In the genomic region with DNA sequence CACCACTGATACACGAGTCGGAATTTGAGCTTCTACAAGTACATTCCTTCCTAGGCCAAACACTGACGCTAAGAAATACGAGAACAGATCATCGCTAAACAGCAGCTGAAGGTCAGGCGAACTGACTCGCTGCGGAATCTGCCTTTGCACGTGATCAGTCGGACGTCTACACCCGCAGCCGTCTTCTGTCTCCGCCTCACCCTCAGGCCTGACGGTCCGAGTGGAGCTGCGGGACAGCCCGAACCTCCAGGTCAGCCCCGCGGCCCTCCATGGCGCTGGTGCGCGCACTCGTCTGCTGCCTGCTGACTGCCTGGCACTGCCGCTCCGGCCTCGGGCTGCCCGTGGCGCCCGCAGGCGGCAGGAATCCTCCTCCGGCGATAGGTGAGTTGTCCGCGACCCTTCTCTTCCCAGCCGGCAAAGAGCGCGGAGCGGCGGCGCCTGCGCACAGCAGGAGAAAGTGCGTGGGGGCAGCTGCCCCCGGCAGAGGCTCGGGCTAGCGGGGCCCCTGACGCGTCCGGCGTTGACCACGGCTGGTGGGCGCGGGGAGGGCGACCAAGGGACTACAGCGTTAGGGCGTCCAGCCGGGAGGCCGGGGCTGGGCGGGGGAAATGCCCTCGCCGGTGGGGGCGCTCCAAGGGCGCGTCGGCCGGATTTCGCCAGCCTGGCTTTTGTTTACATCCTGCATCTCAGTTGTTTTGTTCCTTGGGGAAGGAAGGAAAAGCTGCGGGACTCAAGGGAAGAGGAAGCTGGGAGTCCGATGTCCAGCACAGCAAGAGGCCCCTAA, we compare ENCODE assay signal across 8 cellular contexts. TPM values are rescaled to one million over a fixed set of nuclear protein-coding genes. Genes with fewer than 3 reads are reported as not detected.
DNase-seq lines count a peak whose midpoint lies in the region; ATAC-seq and TF ChIP-seq lines count a peak whose summit lies in the region.

A gene with protein sequence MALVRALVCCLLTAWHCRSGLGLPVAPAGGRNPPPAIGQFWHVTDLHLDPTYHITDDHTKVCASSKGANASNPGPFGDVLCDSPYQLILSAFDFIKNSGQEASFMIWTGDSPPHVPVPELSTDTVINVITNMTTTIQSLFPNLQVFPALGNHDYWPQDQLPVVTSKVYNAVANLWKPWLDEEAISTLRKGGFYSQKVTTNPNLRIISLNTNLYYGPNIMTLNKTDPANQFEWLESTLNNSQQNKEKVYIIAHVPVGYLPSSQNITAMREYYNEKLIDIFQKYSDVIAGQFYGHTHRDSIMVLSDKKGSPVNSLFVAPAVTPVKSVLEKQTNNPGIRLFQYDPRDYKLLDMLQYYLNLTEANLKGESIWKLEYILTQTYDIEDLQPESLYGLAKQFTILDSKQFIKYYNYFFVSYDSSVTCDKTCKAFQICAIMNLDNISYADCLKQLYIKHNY (plus strand): TSS at position 181 of the 784 bp plus-strand sequence. CDS start 89 bp downstream, at position 270.

- no peaks in the 10 kb centered on the region for H3K79me2 ChIP-seq in Karpas-422 (ENCODE audit: low read length)

- H3K9me3 ChIP-seq in Karpas-422 (ENCODE audit: low read length): no peaks in the 10 kb centered on the region

- H4K20me1 ChIP-seq in Karpas-422 (ENCODE audit: insufficient read depth, low read depth, low read length): no peaks in the 10 kb centered on the region

- no peaks in the 10 kb centered on the region for H3K27me3 ChIP-seq in Karpas-422 (ENCODE audit: low read length)

- H3K27me3 Mint-ChIP-seq in Calu3 (ENCODE audit: unreplicated experiment) (no peaks in the 10 kb centered on the region), natural killer cell (ENCODE audit: low read depth in 2 of 2) (peaks cover 45 to 69% of the 10 kb centered on the region in 2 donors)

- DNase-seq in Calu3 (peak; percentile 80), NCI-H460 (ENCODE audit: extremely low read depth, low read depth) (peak; percentile 42), foreskin melanocyte (peak; percentile 80), natural killer cell (peak; percentile 21), Karpas-422 (no peak)
- DNase-seq in activated T-cell treated with anti-CD3 and anti-CD28 coated beads, Interleukin-2, amount 50 U/mL, for 48 hours: peak; percentile 48 to 57

- H3K4me3 Mint-ChIP-seq in Calu3 (ENCODE audit: low read depth, unreplicated experiment): peak within 1 kb of the TSS; percentile 93
- H3K4me3 Mint-ChIP-seq in natural killer cell: peak within 1 kb of the TSS; percentile 85

- H3K27ac Mint-ChIP-seq in Calu3 (ENCODE audit: unreplicated experiment): peak within 1 kb of the TSS; percentile 73
- H3K27ac Mint-ChIP-seq in natural killer cell: peak within 1 kb of the TSS in 1 of 2 donors; percentile 70

- H3K4me1 Mint-ChIP-seq in Calu3 (ENCODE audit: low read depth, unreplicated experiment) (peaks cover 11% of the 10 kb centered on the region), natural killer cell (peaks cover 22 to 24% of the 10 kb centered on the region in 2 donors)

- H3K36me3 Mint-ChIP-seq in Calu3 (ENCODE audit: insufficient read depth, unreplicated experiment) (peaks cover 14% of the 10 kb centered on the region), natural killer cell (no peaks in the 10 kb centered on the region)

- H3K4me2 ChIP-seq in Karpas-422 (ENCODE audit: low read depth, low read length, poor library complexity, severe bottlenecking): no peak within 1 kb of the TSS

- no peak within 1 kb of the TSS for H3K4me3 ChIP-seq in Karpas-422 (ENCODE audit: low read length)

- no peaks in the 10 kb centered on the region for H3K9me2 ChIP-seq in Karpas-422 (replicated peaks; ENCODE audit: insufficient read depth, low read length)

- intact Hi-C loops in Calu3 (cut with micrococcal nuclease; ENCODE audit: unreplicated experiment): loop anchor here (1.0 to 5.0 kb wide), 2 partner anchors 49 to 52 kb away; no protein-coding TSS in a partner anchor
- intact Hi-C loops in natural killer cell (cut with micrococcal nuclease): no loop called here

- H3K27ac ChIP-seq in Karpas-422 (ENCODE audit: low read length): no peak within 1 kb of the TSS

- TF ChIP-seq CTCF in Calu3 (IDR thresholded peaks at IDR 0.05; ENCODE audit: unreplicated experiment) (peak; percentile 49), natural killer cell (IDR thresholded peaks at IDR 0.05) (no peak)

- no TSS peak for BruUV-seq in Calu3 (replicated peaks; lab: Mats Ljungman, UMichigan)

- CTCF ChIA-PET in Calu3 (lab: Charles Lee): interaction anchor here (1.0 to 2.0 kb wide), 7 partner anchors 9 to 93 kb away, joined by 3 to 16 read pairs (median 5); no protein-coding TSS in a partner anchor

- H3K36me3 ChIP-seq in Karpas-422 (ENCODE audit: insufficient read depth, low read length): no peaks in the 10 kb centered on the region

- no peak within 1 kb of the TSS for H3K9ac ChIP-seq in Karpas-422 (ENCODE audit: low read length)

- no peak within 1 kb of the TSS for H2AFZ ChIP-seq in Karpas-422 (ENCODE audit: low read length)

- H3K9me3 Mint-ChIP-seq in Calu3 (ENCODE audit: low read depth, unreplicated experiment) (no peaks in the 10 kb centered on the region), natural killer cell (no peaks in the 10 kb centered on the region)

- ATAC-seq in GM19351 (IDR thresholded peaks at IDR 0.05; ENCODE audit: unreplicated experiment) (peak; percentile 56), HG03378 (IDR thresholded peaks at IDR 0.05; ENCODE audit: unreplicated experiment) (peak; percentile 54), natural killer cell (peak; percentile 57 to 70 (median 58))

- no peaks in the 10 kb centered on the region for H3K4me1 ChIP-seq in Karpas-422 (ENCODE audit: low read length)

RNA-seq across cellular contexts. Expression of the gene that starts here (rescaled TPM):
- total RNA-seq in Calu3 (2022) (1.6 and 1.8 TPM in 2 replicates), natural killer cell (1 to 10 TPM; 1.1 to 4.3 (median 3.9) TPM)
- total RNA-seq in NCI-H460 (2014; rRNA removed; shearing (Covaris generic)): 2.0 and 2.3 TPM in 2 replicates
- polyA plus RNA-seq in NCI-H460 (2014; cell fraction: nucleus; rRNA removed): 0.27 and 1.4 TPM in 2 replicates
- total RNA-seq in Karpas-422 (2014; rRNA removed; shearing (Covaris generic); ENCODE audit: low replicate concordance): not detected in 2 replicates
